In genomic region chr9:135702002-135702721, GRCh38 we compare ENCODE assay signal across 9 cellular contexts. TPM values are rescaled to one million over a fixed set of nuclear protein-coding genes. Genes with fewer than 3 reads are reported as not detected.
DNase-seq lines count a peak whose midpoint lies in the region; ATAC-seq and TF ChIP-seq lines count a peak whose summit lies in the region.
"Had no signal": no experiment of that assay in that cellular context is flagged by ENCODE, and none has a peak within 500 bp of the region (broad histone marks: within the 10 kb centered on the region; RNA-seq: fewer than 3 reads in every experiment).

KCNT1 (plus strand) TSS chr9:135702185; CDS start chr9:135702259, 74 bp downstream.

- H3K4me3 Mint-ChIP-seq in activated T-cell treated with anti-CD3 and anti-CD28 coated beads, Interleukin-2, amount 50 U/mL, for 4 hours, result no peak within 1 kb of the TSS

- TF ChIP-seq CTCF in GM12864 (IDR thresholded peaks at IDR 0.05; ENCODE audit: low read depth, low read length, missing control alignments) (peak; percentile 77), fibroblast of the aortic adventitia (IDR thresholded peaks at IDR 0.05; ENCODE audit: insufficient read depth, low read length) (peak; percentile 46), omental fat pad (IDR thresholded peaks at IDR 0.05) (no peak), uterus (IDR thresholded peaks at IDR 0.05) (peak; percentile 39 to 79 (median 74))

- no peak within 1 kb of the TSS for H3K27ac ChIP-seq in uterus
- H3K27ac ChIP-seq: skin epidermis had no signal

- no peaks in the 10 kb centered on the region for H3K36me3 ChIP-seq in uterus

- no peaks in the 10 kb centered on the region for H3K9me3 ChIP-seq in uterus

- DNase-seq in A172 (ENCODE audit: low spot score) (peak; percentile 14), GM12864 (ENCODE audit: low read depth) (no peak), NCI-H748 treated with DMSO at 0.1 percent for 48 hours (lab: John Stamatoyannopoulos, UW) (peak; percentile 31), fibroblast of the aortic adventitia (ENCODE audit: low read depth) (peak; percentile 34), omental fat pad (ENCODE audit: low spot score) (no peak), uterus (peak in 1 of 2 donors; percentile 45), NCI-H187 treated with DMSO at 0.1 percent for 48 hours (lab: John Stamatoyannopoulos, UW) (no peak)
- peak; percentile 38 for DNase-seq in activated T-cell treated with anti-CD3 and anti-CD28 coated beads, Interleukin-2, amount 50 U/mL, for 4 hours

- intact Hi-C loops in uterus (cut with DNase I; ENCODE audit: low total_unique reads), result no loop called here

- H3K4me3 ChIP-seq in GM12864 (ENCODE audit: low read depth, low read length) (no peak within 1 kb of the TSS), fibroblast of the aortic adventitia (ENCODE audit: low read depth, low read length) (no peak within 1 kb of the TSS), uterus (peak within 1 kb of the TSS in 1 of 2 donors; percentile 17)
- H3K4me3 ChIP-seq: skin epidermis had no signal

- H3K36me3 Mint-ChIP-seq in activated T-cell treated with anti-CD3 and anti-CD28 coated beads, Interleukin-2, amount 50 U/mL, for 4 hours (ENCODE audit: insufficient read depth), result no peaks in the 10 kb centered on the region

- H3K4me1 ChIP-seq in uterus, result peaks cover 0 to 9% of the 10 kb centered on the region in 2 donors

- peak; percentile 77 to 84 for ATAC-seq in activated T-cell treated with anti-CD3 and anti-CD28 coated beads, Interleukin-2, amount 50 U/mL, for 4 hours
- peak; percentile 66 for ATAC-seq in omental fat pad (ENCODE audit: low FRiP score)

- H3K9me3 Mint-ChIP-seq in activated T-cell treated with anti-CD3 and anti-CD28 coated beads, Interleukin-2, amount 50 U/mL, for 4 hours, result no peaks in the 10 kb centered on the region

- H3K4me1 Mint-ChIP-seq in activated T-cell treated with anti-CD3 and anti-CD28 coated beads, Interleukin-2, amount 50 U/mL, for 4 hours (ENCODE audit: low read depth), result no peaks in the 10 kb centered on the region

- peaks cover 4 to 28% of the 10 kb centered on the region in 2 donors for H3K27me3 ChIP-seq in uterus

- TF ChIP-seq POLR2A in uterus (IDR thresholded peaks at IDR 0.05), result no peak

- peaks cover 8% of the 10 kb centered on the region for H3K27me3 Mint-ChIP-seq in activated T-cell treated with anti-CD3 and anti-CD28 coated beads, Interleukin-2, amount 50 U/mL, for 4 hours (ENCODE audit: low read depth)

RNA-seq across cellular contexts. Expression of gene KCNT1, which starts in this region (rescaled TPM):
- not detected in 2 replicates for total RNA-seq in A172 (2014; rRNA removed; shearing (Covaris generic))
- under 1 TPM in 1 of 3 donors, not detected in 2; 0.05 TPM for total RNA-seq in activated T-cell treated with anti-CD3 and anti-CD28 coated beads, Interleukin-2, amount 50 U/mL, for 4 hours
- not detected in 2 replicates for total RNA-seq in fibroblast of the aortic adventitia (ENCODE audit: low replicate concordance)
- total RNA-seq in omental fat pad, result under 1 TPM in 2 of 4 donors, not detected in 2; 0.24 to 0.95 TPM
- total RNA-seq in uterus, result under 1 TPM in 2 of 4 donors, not detected in 2; 0.28 to 0.52 TPM

Comparison
In these comparisons a context has a peak if more than half of its experiments do, and no peak if none do; other contexts are left out.
1. Peak in DNase-seq in A172; RNA of the gene not detected or under 1 TPM.
2. Peak in DNase-seq and ATAC-seq in activated T-cell treated with anti-CD3 and anti-CD28 coated beads, Interleukin-2, amount 50 U/mL, for 4 hours; RNA of the gene not detected or under 1 TPM.
3. Peak in DNase-seq in fibroblast of the aortic adventitia; RNA of the gene not detected or under 1 TPM.
4. Peak in ATAC-seq in omental fat pad; RNA of the gene not detected or under 1 TPM.
5. CTCF ChIP-seq: peak in GM12864 (single experiment), fibroblast of the aortic adventitia (single experiment) and uterus (4 of 4); none in omental fat pad (0 of 3).